ENCODE assay signal across 24 cellular contexts in genomic region chr1:207022996-207023679, GRCh38. TPM values are rescaled to one million over a fixed set of nuclear protein-coding genes. Genes with fewer than 3 reads are reported as not detected.
DNase-seq lines count a peak whose midpoint lies in the region; ATAC-seq and TF ChIP-seq lines count a peak whose summit lies in the region.
"Had no signal": no experiment of that assay in that cellular context is flagged by ENCODE, and none has a peak within 500 bp of the region (broad histone marks: within the 10 kb centered on the region; RNA-seq: fewer than 3 reads in every experiment).

No MANE protein-coding gene starts in this region.

- no peaks in the 10 kb centered on the region for H3K36me3 Mint-ChIP-seq in activated naive CD4-positive, alpha-beta T cell treated with anti-CD3 and anti-CD28 coated beads, Interleukin-2, amount 50 U/mL, for 72 hours
- H3K36me3 Mint-ChIP-seq in immature natural killer cell, result no peaks in the 10 kb centered on the region
- H3K36me3 Mint-ChIP-seq: activated naive CD4-positive, alpha-beta T cell treated with anti-CD3 and anti-CD28 coated beads, Interleukin-2, amount 50 U/mL, for 24 hours; naive thymus-derived CD4-positive, alpha-beta T cell had no signal

- H3K27me3 ChIP-seq in mammary epithelial cell (ENCODE audit: insufficient read depth, low read length) (no peaks in the 10 kb centered on the region), lung (ENCODE audit: control insufficient read depth, insufficient read depth) (no peaks in the 10 kb centered on the region), upper lobe of left lung (no peaks in the 10 kb centered on the region)
- H3K27me3 ChIP-seq: tibial artery had no signal

- no peak overlapping the region for H3K9ac ChIP-seq in mammary epithelial cell (ENCODE audit: insufficient read depth, low read length)

- H3K4me2 ChIP-seq in mammary epithelial cell (ENCODE audit: insufficient read depth, low read depth, low read length), result no peak overlapping the region

- no peaks in the 10 kb centered on the region for H3K9me3 Mint-ChIP-seq in activated naive CD4-positive, alpha-beta T cell treated with anti-CD3 and anti-CD28 coated beads, Interleukin-2, amount 50 U/mL, for 72 hours
- no peaks in the 10 kb centered on the region for H3K9me3 Mint-ChIP-seq in immature natural killer cell
- H3K9me3 Mint-ChIP-seq: activated naive CD4-positive, alpha-beta T cell treated with anti-CD3 and anti-CD28 coated beads, Interleukin-2, amount 50 U/mL, for 24 hours; effector memory CD8-positive, alpha-beta T cell had no signal

- no peak overlapping the region for H2AFZ ChIP-seq in mammary epithelial cell (ENCODE audit: low read depth, low read length)

- no peak overlapping the region for H3K4me3 Mint-ChIP-seq in immature natural killer cell
- H3K4me3 Mint-ChIP-seq: activated naive CD4-positive, alpha-beta T cell treated with anti-CD3 and anti-CD28 coated beads, Interleukin-2, amount 50 U/mL, for 24 hours; effector memory CD8-positive, alpha-beta T cell; naive thymus-derived CD4-positive, alpha-beta T cell had no signal

- intact Hi-C loops in mammary epithelial cell (cut with micrococcal nuclease), result no loop called here

- CTCF ChIA-PET in mammary epithelial cell (lab: Charles Lee; ENCODE audit: low non-redundant PET), result no interaction called here

- H3K27me3 Mint-ChIP-seq in immature natural killer cell (ENCODE audit: low read depth in 3 of 3), result peaks cover 0 to 16% (median 3%) of the 10 kb centered on the region in 3 donors

- H3K4me3 ChIP-seq in mammary epithelial cell (replicated peaks in 1 of 3; ENCODE audit: insufficient read depth in 1 of 3, low read depth in 2 of 3, low read length in 3 of 3), result no peak overlapping the region
- H3K4me3 ChIP-seq in lung, result no peak overlapping the region
- no peak overlapping the region for H3K4me3 ChIP-seq in upper lobe of left lung
- H3K4me3 ChIP-seq: HAP-1, tibial artery had no signal

- H3K36me3 ChIP-seq in mammary epithelial cell (ENCODE audit: insufficient read depth, low read length) (peaks cover 10% of the 10 kb centered on the region), lung (ENCODE audit: control insufficient read depth in 2 of 2, insufficient read depth in 2 of 2, low read length in 2 of 2) (peaks cover 0 to 4% of the 10 kb centered on the region in 2 donors), upper lobe of left lung (peaks cover 0 to 9% (median 3%) of the 10 kb centered on the region in 4 donors)
- H3K36me3 ChIP-seq: BE2C, HAP-1, tibial artery had no signal

- 43% methylated on average over 8 of the region's 8 CpGs for WGBS in mammary epithelial cell (ENCODE audit: low coverage, missing lambda C conversion rate)
- WGBS in lung, 2 donors, result 83 to 88% methylated on average over 6 to 8 of the region's 8 CpGs
- 70 to 93% methylated on average over 4 to 8 of the region's 8 CpGs for WGBS in upper lobe of left lung, 2 donors

- no peak for TF ChIP-seq EP300 in upper lobe of left lung (IDR thresholded peaks at IDR 0.05)

- H3K27ac Mint-ChIP-seq in activated naive CD4-positive, alpha-beta T cell treated with anti-CD3 and anti-CD28 coated beads, Interleukin-2, amount 50 U/mL, for 72 hours, result peak overlapping the region; percentile 27 to 28
- H3K27ac Mint-ChIP-seq in immature natural killer cell, result peak overlapping the region in 1 of 6 donors; percentile 17
- H3K27ac Mint-ChIP-seq: activated naive CD4-positive, alpha-beta T cell treated with anti-CD3 and anti-CD28 coated beads, Interleukin-2, amount 50 U/mL, for 24 hours; effector memory CD8-positive, alpha-beta T cell; naive thymus-derived CD4-positive, alpha-beta T cell had no signal

- dilution Hi-C loops in mammary epithelial cell (cut with HindIII; ENCODE audit: low sequenced_read_pairs), result no loop called here

- peaks cover 95% of the 10 kb centered on the region for H3K4me1 ChIP-seq in mammary epithelial cell (ENCODE audit: insufficient read depth, low read length)
- peaks cover 0 to 17% of the 10 kb centered on the region in 2 donors for H3K4me1 ChIP-seq in lung (ENCODE audit: control insufficient read depth in 2 of 2, insufficient read depth in 2 of 2, low read length in 2 of 2)
- peaks cover 16 to 64% (median 56%) of the 10 kb centered on the region in 4 donors for H3K4me1 ChIP-seq in upper lobe of left lung
- H3K4me1 ChIP-seq: BE2C, HAP-1 had no signal

- TF ChIP-seq POLR2A in upper lobe of left lung (IDR thresholded peaks at IDR 0.05), result no peak

- in situ Hi-C loops in mammary epithelial cell (cut with MboI; ENCODE audit: low sequenced_read_pairs in 2 of 2), result no loop called here

- no peaks in the 10 kb centered on the region for H3K9me3 ChIP-seq in mammary epithelial cell (replicated peaks; ENCODE audit: insufficient read depth, low read length)
- H3K9me3 ChIP-seq in lung (ENCODE audit: control insufficient read depth in 2 of 2, insufficient read depth in 1 of 2, low read length in 1 of 2), result no peaks in the 10 kb centered on the region
- H3K9me3 ChIP-seq in upper lobe of left lung, result no peaks in the 10 kb centered on the region
- H3K9me3 ChIP-seq: BE2C, HAP-1, tibial artery had no signal

- no peak for ATAC-seq in activated naive CD4-positive, alpha-beta T cell treated with anti-CD3 and anti-CD28 coated beads, Interleukin-2, amount 50 U/mL, for 72 hours
- ATAC-seq in lung (ENCODE audit: insufficient read depth, low FRiP score) (no peak), upper lobe of left lung (ENCODE audit: low FRiP score in 2 of 2) (no peak)
- no peak for ATAC-seq in activated CD4-positive, CD25-positive, alpha-beta regulatory T cell treated with anti-CD3 and anti-CD28 coated beads, Interleukin-2, amount 50 U/mL, for 24 hours
- ATAC-seq: effector memory CD8-positive, alpha-beta T cell; naive thymus-derived CD4-positive, alpha-beta T cell had no signal

- DNase-seq in activated naive CD4-positive, alpha-beta T cell treated with anti-CD3 and anti-CD28 coated beads, Interleukin-2, amount 50 U/mL, for 72 hours (ENCODE audit: low spot score in 2 of 2), result no peak
- no peak for DNase-seq in activated naive CD4-positive, alpha-beta T cell treated with anti-CD3 and anti-CD28 coated beads, Interleukin-2, amount 50 U/mL, for 16 hours
- DNase-seq in mammary epithelial cell (no peak), lung (ENCODE audit: low spot score) (no peak), upper lobe of left lung (peak in 1 of 2 donors; percentile 41), immature natural killer cell (no peak), NCI-H526 treated with DMSO at 0.1 percent for 48 hours (lab: John Stamatoyannopoulos, UW) (no peak)
- DNase-seq: activated CD4-positive, CD25-positive, alpha-beta regulatory T cell treated with anti-CD3 and anti-CD28 coated beads, Interleukin-2, amount 50 U/mL, for 72 hours; activated CD8-positive, alpha-beta memory T cell treated with anti-CD3 and anti-CD28 coated beads for 24 hours; activated T-cell treated with anti-CD3 and anti-CD28 coated beads, Interleukin-2, amount 50 U/mL, for 48 hours; BE2C; effector memory CD8-positive, alpha-beta T cell; glutamatergic neuron; naive thymus-derived CD4-positive, alpha-beta T cell; NCI-H1105; NCI-H2029 treated with DMSO at 0.1 percent for 48 hours; RPMI8226; stimulated activated CD4-positive, alpha-beta T cell treated with anti-CD3 and anti-CD28 coated beads, Interleukin-2, amount 100 ng/mL, for 24 hours; stimulated activated naive CD4-positive, alpha-beta T cell; tibial artery had no signal

- H3K79me2 ChIP-seq in mammary epithelial cell (ENCODE audit: insufficient read depth, low read length), result peaks cover 50% of the 10 kb centered on the region

- H3K4me1 Mint-ChIP-seq in immature natural killer cell, result no peaks in the 10 kb centered on the region
- H3K4me1 Mint-ChIP-seq: activated naive CD4-positive, alpha-beta T cell treated with anti-CD3 and anti-CD28 coated beads, Interleukin-2, amount 50 U/mL, for 24 hours; naive thymus-derived CD4-positive, alpha-beta T cell had no signal

- H4K20me1 ChIP-seq in mammary epithelial cell (ENCODE audit: insufficient read depth, low read length), result no peaks in the 10 kb centered on the region

- no TSS peak for BruUV-seq in mammary epithelial cell (replicated peaks; lab: Mats Ljungman, UMichigan)

- no peak for TF ChIP-seq CTCF in mammary epithelial cell (conservative IDR thresholded peaks at IDR 0.05 in 1 of 2, IDR thresholded peaks at IDR 0.05 in 1 of 2; ENCODE audit: extremely low read depth in 1 of 2, insufficient read depth in 1 of 2, low read depth in 1 of 2, low read length in 2 of 2)
- no peak for TF ChIP-seq CTCF in lung (IDR thresholded peaks at IDR 0.05; ENCODE audit: control extremely low read depth, extremely low read depth)
- no peak for TF ChIP-seq CTCF in upper lobe of left lung (IDR thresholded peaks at IDR 0.05)

- H3K27ac ChIP-seq in mammary epithelial cell (ENCODE audit: insufficient read depth, low read depth, low read length) (peak overlapping the region; percentile 100), lung (ENCODE audit: low read depth in 1 of 2, low read length in 1 of 2) (peak overlapping the region; percentile 68 to 95), upper lobe of left lung (peak overlapping the region; percentile 82 to 90 (median 84))
- H3K27ac ChIP-seq: tibial artery had no signal

RNA-seq across cellular contexts. Expression of gene C1orf116, which starts 9.4 kb away (rescaled TPM):
- total RNA-seq in activated naive CD4-positive, alpha-beta T cell treated with anti-CD3 and anti-CD28 coated beads, Interleukin-2, amount 50 U/mL, for 72 hours, result under 1 TPM in 1 of 2 donors, not detected in 1; 0.06 TPM
- total RNA-seq in mammary epithelial cell, result 100 to 1,000 TPM in 1 of 2 donors, 10 to 100 TPM in 1; 94.0 to 129 TPM
- polyA plus RNA-seq in mammary epithelial cell, result 47.0 TPM
- polyA minus RNA-seq in mammary epithelial cell, result 110 TPM
- total RNA-seq in lung, result 100 to 1,000 TPM; 123 to 130 TPM
- 10 to 100 TPM; 27.7 to 59.9 TPM for polyA plus RNA-seq in lung
- total RNA-seq in upper lobe of left lung, result 100 to 1,000 TPM in 5 of 6 donors, 10 to 100 TPM in 1; 92.5 to 222 (median 193) TPM
- under 1 TPM in 1 of 3 donors, not detected in 2; 0.31 TPM for polyA plus RNA-seq in immature natural killer cell
- total RNA-seq: skeletal muscle tissue had no signal
- polyA plus RNA-seq: naive thymus-derived CD4-positive, alpha-beta T cell had no signal

RNA-seq across cellular contexts. Expression of gene YOD1, which starts 27.9 kb away (rescaled TPM):
- total RNA-seq in activated naive CD4-positive, alpha-beta T cell treated with anti-CD3 and anti-CD28 coated beads, Interleukin-2, amount 50 U/mL, for 72 hours, result 10 to 100 TPM in 1 of 2 donors, 1 to 10 TPM in 1; 6.6 to 23.4 TPM
- 10 to 100 TPM in 1 of 2 donors, 1 to 10 TPM in 1; 9.0 to 19.7 TPM for total RNA-seq in mammary epithelial cell
- 2.3 TPM for polyA plus RNA-seq in mammary epithelial cell
- 6.5 TPM for polyA minus RNA-seq in mammary epithelial cell
- 10 to 100 TPM in 1 of 2 donors, 1 to 10 TPM in 1; 7.1 to 34.4 TPM for total RNA-seq in lung
- 1 to 10 TPM; 3.4 to 3.7 TPM for polyA plus RNA-seq in lung
- 10 to 100 TPM in 3 of 6 donors, 1 to 10 TPM in 3; 6.0 to 24.4 (median 9.4) TPM for total RNA-seq in upper lobe of left lung
- 1 to 10 TPM in 1 of 3 donors, under 1 TPM in 1, not detected in 1; 0.49 to 1.5 TPM for polyA plus RNA-seq in immature natural killer cell

RNA-seq across cellular contexts. Expression of gene PFKFB2, which starts 29.9 kb away (rescaled TPM):
- total RNA-seq in activated naive CD4-positive, alpha-beta T cell treated with anti-CD3 and anti-CD28 coated beads, Interleukin-2, amount 50 U/mL, for 72 hours, result 1 to 10 TPM; 3.8 to 6.9 TPM
- 10 to 100 TPM; 34.4 to 38.7 TPM for total RNA-seq in mammary epithelial cell
- 6.5 TPM for polyA plus RNA-seq in mammary epithelial cell
- 51.3 TPM for polyA minus RNA-seq in mammary epithelial cell
- total RNA-seq in lung, result 10 to 100 TPM; 50.8 to 52.3 TPM
- 10 to 100 TPM; 19.9 to 28.4 TPM for polyA plus RNA-seq in lung
- 10 to 100 TPM; 25.3 to 95.5 (median 58.0) TPM for total RNA-seq in upper lobe of left lung
- 1 to 10 TPM in 2 of 3 donors, under 1 TPM in 1; 0.94 to 1.8 (median 1.4) TPM for polyA plus RNA-seq in immature natural killer cell

RNA-seq across cellular contexts. Expression of gene FCAMR, which starts 52.9 kb away (rescaled TPM):
- total RNA-seq in activated naive CD4-positive, alpha-beta T cell treated with anti-CD3 and anti-CD28 coated beads, Interleukin-2, amount 50 U/mL, for 72 hours, result not detected
- total RNA-seq in mammary epithelial cell (not detected), lung (under 1 TPM in 1 of 2 donors, not detected in 1; 0.40 TPM), upper lobe of left lung (1 to 10 TPM in 1 of 6 donors, not detected in 5; 7.3 TPM)
- polyA plus RNA-seq in mammary epithelial cell (not detected), lung (under 1 TPM in 1 of 2 donors, not detected in 1; 0.18 TPM), immature natural killer cell (not detected)
- not detected for polyA minus RNA-seq in mammary epithelial cell
- total RNA-seq: naive thymus-derived CD4-positive, alpha-beta T cell; skeletal muscle tissue had no signal
- polyA plus RNA-seq: naive thymus-derived CD4-positive, alpha-beta T cell had no signal

Comparison
In these comparisons a context has a peak if more than half of its experiments do, and no peak if none do; other contexts are left out.
1. RNA of gene C1orf116, which starts 9.4 kb away (total RNA-seq): 92.5 to 222 TPM in upper lobe of left lung, 123 to 130 TPM in lung and 94.0 to 129 TPM in mammary epithelial cell; 0.06 TPM in activated naive CD4-positive, alpha-beta T cell treated with anti-CD3 and anti-CD28 coated beads, Interleukin-2, amount 50 U/mL, for 72 hours; every median in the first group is over 10 times any median in the second.
2. Peak in every context shown above with its lines, with median percentiles within 50 percentile points of each other: H3K27ac ChIP-seq.